In genomic region chr4:156336516-156336915, GRCh38 we compare ENCODE assay signal across 20 cellular contexts.
DNase-seq lines count a peak whose midpoint lies in the region; ATAC-seq and TF ChIP-seq lines count a peak whose summit lies in the region.
"Had no signal": no experiment of that assay in that cellular context is flagged by ENCODE, and none has a peak within 500 bp of the region (broad histone marks: within the 10 kb centered on the region; RNA-seq: fewer than 3 reads in every experiment).

No MANE protein-coding gene starts in this region.

- H3K36me3 Mint-ChIP-seq in stimulated activated effector memory CD8-positive, alpha-beta T cell treated with anti-CD3 and anti-CD28 coated beads, Interleukin-12 subunit alpha, Interleukin-12 subunit beta, amount 100 ng/mL, for 72 hours = no peaks in the 10 kb centered on the region
- H3K36me3 Mint-ChIP-seq: CD4-positive, alpha-beta memory T cell had no signal

- in situ Hi-C loops in mammary epithelial cell (cut with MboI; ENCODE audit: low sequenced_read_pairs in 2 of 2) = no loop called here

- no peak for ATAC-seq in HG02763 (IDR thresholded peaks at IDR 0.05; ENCODE audit: unreplicated experiment)
- no peak for ATAC-seq in HG03565 (IDR thresholded peaks at IDR 0.05; ENCODE audit: unreplicated experiment)
- no peak for ATAC-seq in left colon
- ATAC-seq in stimulated activated effector memory CD8-positive, alpha-beta T cell treated with anti-CD3 and anti-CD28 coated beads, Interleukin-12 subunit alpha, Interleukin-12 subunit beta, amount 100 ng/mL, for 72 hours = no peak
- ATAC-seq: PC-3 had no signal

- H3K27ac ChIP-seq in mammary epithelial cell (ENCODE audit: insufficient read depth, low read depth, low read length) = no peak overlapping the region
- H3K27ac ChIP-seq in breast epithelium = no peak overlapping the region
- H3K27ac ChIP-seq: 22Rv1, SJSA1 had no signal

- BruUV-seq in mammary epithelial cell (replicated peaks; lab: Mats Ljungman, UMichigan) = no TSS peak

- H4K20me1 ChIP-seq in mammary epithelial cell (ENCODE audit: insufficient read depth, low read length) = no peaks in the 10 kb centered on the region

- DNase-seq in mammary epithelial cell (peak; percentile 25), breast epithelium (ENCODE audit: low spot score in 2 of 2) (no peak), amniotic epithelial cell (ENCODE audit: low read depth) (peak; percentile 40), glomerular visceral epithelial cell (ENCODE audit: extremely low spot score) (peak; percentile 22), left colon (no peak)
- DNase-seq in stimulated activated effector memory CD8-positive, alpha-beta T cell treated with anti-CD3 and anti-CD28 coated beads, Interleukin-12 subunit alpha, Interleukin-12 subunit beta, amount 100 ng/mL, for 72 hours (ENCODE audit: low spot score in 2 of 2) = no peak
- DNase-seq: Calu3; CD4-positive, alpha-beta memory T cell; DMS53; MV-4-11; NCI-H1417; NCI-H187 treated with DMSO at 0.1 percent for 48 hours; NCI-H446; NCI-H748 treated with DMSO at 0.1 percent for 48 hours; PC-3 had no signal

- H3K4me3 ChIP-seq in mammary epithelial cell (replicated peaks in 1 of 3; ENCODE audit: insufficient read depth in 1 of 3, low read depth in 2 of 3, low read length in 3 of 3) (no peak overlapping the region), breast epithelium (no peak overlapping the region)
- H3K4me3 ChIP-seq: HAP-1, SJSA1 had no signal

- H3K27ac Mint-ChIP-seq in stimulated activated effector memory CD8-positive, alpha-beta T cell treated with anti-CD3 and anti-CD28 coated beads, Interleukin-12 subunit alpha, Interleukin-12 subunit beta, amount 100 ng/mL, for 72 hours = no peak overlapping the region
- H3K27ac Mint-ChIP-seq: CD4-positive, alpha-beta memory T cell had no signal

- H3K4me3 Mint-ChIP-seq in stimulated activated effector memory CD8-positive, alpha-beta T cell treated with anti-CD3 and anti-CD28 coated beads, Interleukin-12 subunit alpha, Interleukin-12 subunit beta, amount 100 ng/mL, for 72 hours = no peak overlapping the region
- H3K4me3 Mint-ChIP-seq: CD4-positive, alpha-beta memory T cell had no signal

- intact Hi-C loops in mammary epithelial cell (cut with micrococcal nuclease) (no loop called here), breast epithelium (cut with DNase I; ENCODE audit: low total_unique reads) (no loop called here), left colon (cut with DNase I, micrococcal nuclease) (no loop called here)

- H3K9me3 ChIP-seq in mammary epithelial cell (replicated peaks; ENCODE audit: insufficient read depth, low read length) (no peaks in the 10 kb centered on the region), breast epithelium (no peaks in the 10 kb centered on the region)
- H3K9me3 ChIP-seq: HAP-1, SJSA1 had no signal

- 85% methylated on average over 1 of the region's 1 CpG for WGBS in mammary epithelial cell (ENCODE audit: low coverage, missing lambda C conversion rate)

- TF ChIP-seq CTCF in mammary epithelial cell (conservative IDR thresholded peaks at IDR 0.05 in 1 of 2, IDR thresholded peaks at IDR 0.05 in 1 of 2; ENCODE audit: extremely low read depth in 1 of 2, insufficient read depth in 1 of 2, low read depth in 1 of 2, low read length in 2 of 2) = no peak
- no peak for TF ChIP-seq CTCF in breast epithelium (IDR thresholded peaks at IDR 0.05)

- dilution Hi-C loops in mammary epithelial cell (cut with HindIII; ENCODE audit: low sequenced_read_pairs) = no loop called here

- H3K4me1 Mint-ChIP-seq in stimulated activated effector memory CD8-positive, alpha-beta T cell treated with anti-CD3 and anti-CD28 coated beads, Interleukin-12 subunit alpha, Interleukin-12 subunit beta, amount 100 ng/mL, for 72 hours = no peaks in the 10 kb centered on the region
- H3K4me1 Mint-ChIP-seq: CD4-positive, alpha-beta memory T cell had no signal

- no peak overlapping the region for H3K9ac ChIP-seq in mammary epithelial cell (ENCODE audit: insufficient read depth, low read length)

- H3K36me3 ChIP-seq in mammary epithelial cell (ENCODE audit: insufficient read depth, low read length) (no peaks in the 10 kb centered on the region), breast epithelium (no peaks in the 10 kb centered on the region)
- H3K36me3 ChIP-seq: HAP-1, SJSA1 had no signal

- H2AFZ ChIP-seq in mammary epithelial cell (ENCODE audit: low read depth, low read length) = peak overlapping the region; percentile 42

- TF ChIP-seq POLR2A in breast epithelium (IDR thresholded peaks at IDR 0.05) = no peak

- CTCF ChIA-PET in mammary epithelial cell (lab: Charles Lee; ENCODE audit: low non-redundant PET) = no interaction called here

- peaks cover 8% of the 10 kb centered on the region for H3K9me3 Mint-ChIP-seq in stimulated activated effector memory CD8-positive, alpha-beta T cell treated with anti-CD3 and anti-CD28 coated beads, Interleukin-12 subunit alpha, Interleukin-12 subunit beta, amount 100 ng/mL, for 72 hours

- H3K4me2 ChIP-seq in mammary epithelial cell (ENCODE audit: insufficient read depth, low read depth, low read length) = peak overlapping the region; percentile 8

- no peaks in the 10 kb centered on the region for H3K79me2 ChIP-seq in mammary epithelial cell (ENCODE audit: insufficient read depth, low read length)

- H3K27me3 ChIP-seq in mammary epithelial cell (ENCODE audit: insufficient read depth, low read length) (no peaks in the 10 kb centered on the region), breast epithelium (no peaks in the 10 kb centered on the region)
- H3K27me3 ChIP-seq: SJSA1 had no signal

- H3K4me1 ChIP-seq in mammary epithelial cell (ENCODE audit: insufficient read depth, low read length) (peaks cover 6% of the 10 kb centered on the region), breast epithelium (no peaks in the 10 kb centered on the region)
- H3K4me1 ChIP-seq: HAP-1 had no signal

Comparison
In these comparisons a context has a peak if more than half of its experiments do, and no peak if none do; other contexts are left out.
1. DNase-seq: peak in mammary epithelial cell (single experiment), amniotic epithelial cell (single experiment) and glomerular visceral epithelial cell (single experiment); none in breast epithelium (0 of 2), left colon (0 of 2) and stimulated activated effector memory CD8-positive, alpha-beta T cell treated with anti-CD3 and anti-CD28 coated beads, Interleukin-12 subunit alpha, Interleukin-12 subunit beta, amount 100 ng/mL, for 72 hours (0 of 2).